ENCODE assay signal across 1 cellular context in the genomic region with DNA sequence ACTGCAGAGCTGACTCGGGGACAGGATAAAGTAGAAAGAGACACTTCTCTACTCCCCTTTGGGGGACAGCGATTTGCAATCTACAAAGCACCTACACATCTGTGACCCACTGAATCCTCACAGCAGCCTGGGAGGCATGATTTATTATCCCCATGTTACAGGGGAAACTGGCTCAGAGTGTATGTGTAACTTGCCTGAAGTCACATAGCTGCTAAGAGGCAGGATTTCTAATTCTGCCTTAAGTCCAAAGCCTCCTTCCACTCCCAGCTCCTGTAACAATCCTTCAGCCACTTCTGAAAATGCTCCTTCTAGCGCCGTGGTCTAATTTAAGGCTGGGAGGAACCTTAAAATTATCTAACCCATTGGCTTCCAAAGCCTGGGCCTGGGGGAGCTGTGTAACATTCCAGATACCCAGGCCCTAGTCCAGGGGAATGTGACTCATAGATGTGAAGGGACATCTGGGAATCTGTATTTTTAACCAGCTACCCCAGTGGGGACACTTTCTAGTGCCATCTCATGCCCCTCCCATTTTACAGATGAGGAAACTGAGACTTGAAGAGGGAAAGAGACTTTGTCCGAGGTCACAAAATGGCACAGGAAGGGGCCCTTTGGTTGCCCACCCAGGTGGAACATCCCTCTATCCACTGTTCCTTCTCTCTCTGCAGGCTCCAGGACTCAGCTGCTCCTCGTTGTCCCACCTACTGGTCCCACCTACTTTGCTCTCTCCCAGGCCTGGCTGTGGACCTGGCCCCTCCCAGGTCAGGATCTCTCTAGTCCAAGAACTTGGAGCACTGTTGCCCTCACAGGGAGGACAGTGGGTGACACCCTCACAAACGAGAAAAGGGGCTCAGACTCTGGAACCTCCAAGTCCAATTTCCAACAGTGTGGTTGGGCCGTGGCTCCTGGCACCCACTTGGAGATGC.
TF ChIP-seq lines count a peak whose summit lies in the region.

No MANE protein-coding gene starts in this region.

TF ChIP-seq in WTC11, 78 proteins besides CTCF, POLR2A, EP300 and RAD21 (continued from another document):
- TF ChIP-seq ZNF512 (CRISPR knock-in tag; IDR thresholded peaks at IDR 0.05; ENCODE audit: borderline replicate concordance) (no peak), ZNF396 (CRISPR knock-in tag; IDR thresholded peaks at IDR 0.05; ENCODE audit: borderline replicate concordance) (no peak)
- TF ChIP-seq, protein P1, sequence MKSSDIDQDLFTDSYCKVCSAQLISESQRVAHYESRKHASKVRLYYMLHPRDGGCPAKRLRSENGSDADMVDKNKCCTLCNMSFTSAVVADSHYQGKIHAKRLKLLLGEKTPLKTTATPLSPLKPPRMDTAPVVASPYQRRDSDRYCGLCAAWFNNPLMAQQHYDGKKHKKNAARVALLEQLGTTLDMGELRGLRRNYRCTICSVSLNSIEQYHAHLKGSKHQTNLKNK (CRISPR knock-in tag; IDR thresholded peaks at IDR 0.05): no peak
- TF ChIP-seq, protein P2, sequence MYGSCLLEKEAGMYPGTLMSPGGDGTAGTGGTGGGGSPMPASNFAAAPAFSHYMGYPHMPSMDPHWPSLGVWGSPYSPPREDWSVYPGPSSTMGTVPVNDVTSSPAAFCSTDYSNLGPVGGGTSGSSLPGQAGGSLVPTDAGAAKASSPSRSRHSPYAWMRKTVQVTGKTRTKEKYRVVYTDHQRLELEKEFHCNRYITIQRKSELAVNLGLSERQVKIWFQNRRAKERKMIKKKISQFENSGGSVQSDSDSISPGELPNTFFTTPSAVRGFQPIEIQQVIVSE (CRISPR knock-in tag; IDR thresholded peaks at IDR 0.05; ENCODE audit: borderline replicate concordance): no peak
